Comparison of ENCODE assay signal across 17 cellular contexts in genomic region chr6:14732226-14732844, GRCh38.
DNase-seq lines count a peak whose midpoint lies in the region; ATAC-seq and TF ChIP-seq lines count a peak whose summit lies in the region.
"Had no signal": no experiment of that assay in that cellular context is flagged by ENCODE, and none has a peak within 500 bp of the region (broad histone marks: within the 10 kb centered on the region; RNA-seq: fewer than 3 reads in every experiment).

No MANE protein-coding gene starts in this region.

- peaks cover 78% of the 10 kb centered on the region for H3K4me1 Mint-ChIP-seq in CD4-positive, alpha-beta T cell (ENCODE audit: low read depth)
- peaks cover 89% of the 10 kb centered on the region for H3K4me1 Mint-ChIP-seq in activated naive CD8-positive, alpha-beta T cell (ENCODE audit: low read depth)
- H3K4me1 Mint-ChIP-seq in naive B cell = peaks cover 89 to 100% (median 91%) of the 10 kb centered on the region in 3 donors

- POLR2A ChIA-PET in CD4-positive, alpha-beta T cell (lab: Charles Lee) = interaction anchor here (0.6 kb wide), 1 partner anchor 689 kb away, joined by 3 read pairs; no protein-coding TSS in a partner anchor

- H3K9me3 Mint-ChIP-seq in CD4-positive, alpha-beta T cell = no peaks in the 10 kb centered on the region
- no peaks in the 10 kb centered on the region for H3K9me3 Mint-ChIP-seq in activated naive CD8-positive, alpha-beta T cell (ENCODE audit: low read depth)
- peaks cover 0 to 2% (median 0%) of the 10 kb centered on the region in 7 donors for H3K9me3 Mint-ChIP-seq in naive B cell

- ATAC-seq in CD4-positive, alpha-beta T cell (ENCODE audit: poor library complexity) = no peak
- no peak for ATAC-seq in naive B cell (ENCODE audit: low read depth in 2 of 2)
- ATAC-seq in HG02763 (IDR thresholded peaks at IDR 0.05; ENCODE audit: unreplicated experiment) = no peak
- ATAC-seq in HG02759 (IDR thresholded peaks at IDR 0.05; ENCODE audit: unreplicated experiment) = no peak
- ATAC-seq: left colon, Panc1, right lobe of liver had no signal

- H3K4me3 ChIP-seq in HUES48 (ENCODE audit: low read depth, low read length) = no peak overlapping the region
- H3K4me3 ChIP-seq: HAP-1, right lobe of liver, testis had no signal

- no peaks in the 10 kb centered on the region for H3K27me3 Mint-ChIP-seq in CD4-positive, alpha-beta T cell
- no peaks in the 10 kb centered on the region for H3K27me3 Mint-ChIP-seq in activated naive CD8-positive, alpha-beta T cell
- H3K27me3 Mint-ChIP-seq in naive B cell = no peaks in the 10 kb centered on the region

- H3K36me3 Mint-ChIP-seq in CD4-positive, alpha-beta T cell (ENCODE audit: low read depth) = no peaks in the 10 kb centered on the region
- H3K36me3 Mint-ChIP-seq in activated naive CD8-positive, alpha-beta T cell = peaks cover 2% of the 10 kb centered on the region
- peaks cover 0 to 14% of the 10 kb centered on the region in 2 donors for H3K36me3 Mint-ChIP-seq in naive B cell
- H3K36me3 Mint-ChIP-seq: brain had no signal

- no peaks in the 10 kb centered on the region for H3K27me3 ChIP-seq in CD4-positive, alpha-beta T cell (ENCODE audit: control insufficient read depth, insufficient read depth, low read length)
- H3K27me3 ChIP-seq in HUES48 (ENCODE audit: control insufficient read depth, insufficient read depth, low read length) = no peaks in the 10 kb centered on the region
- H3K27me3 ChIP-seq: right lobe of liver, testis had no signal

- CTCF ChIA-PET in CD4-positive, alpha-beta T cell (lab: Charles Lee) = no interaction called here

- no peak overlapping the region for H3K4me3 Mint-ChIP-seq in CD4-positive, alpha-beta T cell
- peak overlapping the region; percentile 60 for H3K4me3 Mint-ChIP-seq in activated naive CD8-positive, alpha-beta T cell
- H3K4me3 Mint-ChIP-seq in naive B cell = peak overlapping the region in 5 of 8 donors; percentile 45 to 89 (median 74)
- H3K4me3 Mint-ChIP-seq: brain, endodermal cell, nephron had no signal

- H3K9ac ChIP-seq in HUES48 (ENCODE audit: low read depth, low read length) = no peak overlapping the region

- TF ChIP-seq CTCF in CD4-positive, alpha-beta T cell (IDR thresholded peaks at IDR 0.05) = no peak
- TF ChIP-seq CTCF in GM13977 (IDR thresholded peaks at IDR 0.05; ENCODE audit: extremely low read depth, insufficient read depth, missing control alignments) = no peak

- no peaks in the 10 kb centered on the region for H3K36me3 ChIP-seq in HUES48 (ENCODE audit: control insufficient read depth, insufficient read depth, low read length)
- H3K36me3 ChIP-seq: HAP-1, right lobe of liver had no signal

- in situ Hi-C loops in GM13977 (cut with MboI; ENCODE audit: low pct_unique_long_range_greater_than_20kb, low sequenced_read_pairs, unreplicated experiment) = no loop called here

- H3K4me1 ChIP-seq in HUES48 (ENCODE audit: control insufficient read depth, insufficient read depth, low read length) = peaks cover 27% of the 10 kb centered on the region
- H3K4me1 ChIP-seq: right lobe of liver, testis had no signal

- intact Hi-C loops in CD4-positive, alpha-beta T cell (cut with DNase I, micrococcal nuclease) = loop anchor here in 1 of 2 experiments (10.0 kb wide), 1 partner anchor 98 kb away; no protein-coding TSS in a partner anchor

- H3K27ac ChIP-seq in CD4-positive, alpha-beta T cell (ENCODE audit: low read depth, low read length) = no peak overlapping the region
- H3K27ac ChIP-seq in HUES48 (ENCODE audit: low read depth, low read length) = peak overlapping the region; percentile 85
- H3K27ac ChIP-seq: right lobe of liver, testis had no signal

- peak overlapping the region; percentile 57 for H3K27ac Mint-ChIP-seq in CD4-positive, alpha-beta T cell
- H3K27ac Mint-ChIP-seq in activated naive CD8-positive, alpha-beta T cell = peak overlapping the region; percentile 97
- H3K27ac Mint-ChIP-seq in naive B cell = peak overlapping the region; percentile 77 to 100 (median 98)
- H3K27ac Mint-ChIP-seq: endodermal cell, nephron had no signal

- no peaks in the 10 kb centered on the region for H3K9me3 ChIP-seq in CD4-positive, alpha-beta T cell (ENCODE audit: control insufficient read depth, low read length)
- H3K9me3 ChIP-seq in HUES48 (ENCODE audit: control insufficient read depth, insufficient read depth, low read length) = no peaks in the 10 kb centered on the region
- H3K9me3 ChIP-seq: HAP-1, right lobe of liver, testis had no signal

- DNase-seq in CD4-positive, alpha-beta T cell = no peak
- DNase-seq in naive B cell (no peak), GM13977 (ENCODE audit: low spot score) (no peak), globus pallidus (ENCODE audit: low spot score) (no peak)
- DNase-seq: left colon, NCI-H1092, right lobe of liver, testis had no signal
